Comparison of ENCODE assay signal across 21 cellular contexts in the genomic region with DNA sequence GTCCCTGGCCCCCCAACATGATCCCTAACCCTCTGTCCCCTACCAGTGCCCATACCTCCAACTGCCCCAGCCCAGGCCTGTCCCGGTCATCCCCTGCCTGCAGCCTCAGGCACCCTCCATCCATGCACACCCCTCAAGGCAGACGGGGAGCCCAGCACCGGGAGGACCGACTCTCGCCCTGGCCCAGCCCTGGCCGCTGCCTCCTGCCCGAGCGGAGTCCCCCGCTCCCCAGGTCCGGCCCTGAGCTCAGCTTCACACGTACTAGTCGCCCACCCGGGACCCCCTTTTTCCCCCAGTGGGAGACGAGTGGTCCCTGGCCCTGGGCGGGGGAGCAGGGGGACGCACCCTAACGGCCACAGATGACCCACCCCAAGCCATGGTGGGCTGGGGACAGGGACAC. TPM values are rescaled to one million over a fixed set of nuclear protein-coding genes. Genes with fewer than 3 reads are reported as not detected.
A peak's percentile ranks its signal among the peaks of the same experiment; 100 is the strongest.
DNase-seq lines count a peak whose midpoint lies in the region; ATAC-seq, FAIRE-seq and TF ChIP-seq lines count a peak whose summit lies in the region.
"Had no signal": no experiment of that assay in that cellular context is flagged by ENCODE, and none has a peak within 500 bp of the region (broad histone marks: within the 10 kb centered on the region; RNA-seq: fewer than 3 reads in every experiment).

No MANE protein-coding gene starts in this region.

- peaks cover 0 to 2% of the 10 kb centered on the region in 2 experiments for H3K36me3 ChIP-seq in endothelial cell of umbilical vein (ENCODE audit: control insufficient read depth in 2 of 2, extremely low read depth in 1 of 2, insufficient read depth in 2 of 2, low read length in 2 of 2)
- peaks cover 36% of the 10 kb centered on the region for H3K36me3 ChIP-seq in lower lobe of right lung
- peaks cover 0 to 78% (median 12%) of the 10 kb centered on the region in 6 donors for H3K36me3 ChIP-seq in spleen

- no peaks in the 10 kb centered on the region for H3K27me3 ChIP-seq in endothelial cell of umbilical vein (ENCODE audit: control insufficient read depth in 2 of 2, insufficient read depth in 2 of 2, low read length in 2 of 2)
- no peaks in the 10 kb centered on the region for H3K27me3 ChIP-seq in lower lobe of right lung (ENCODE audit: low read depth)
- no peaks in the 10 kb centered on the region for H3K27me3 ChIP-seq in spleen (replicated peaks in 1 of 7)

- H3K79me2 ChIP-seq in endothelial cell of umbilical vein (ENCODE audit: control insufficient read depth, insufficient read depth, low read length) = peaks cover 2% of the 10 kb centered on the region

- CTCF ChIA-PET in RWPE1 (lab: Yijun Ruan, JAX) (no interaction called here), endothelial cell of umbilical vein (lab: Charles Lee) (interaction anchor here (1.6 kb wide), 1 partner anchor 112 kb away, joined by 5 read pairs; no protein-coding TSS in a partner anchor)

- 77 to 91% (median 87%) methylated on average over 17 of the region's 17 CpGs for WGBS in spleen, 5 donors

- no peak for FAIRE-seq in endothelial cell of umbilical vein (lab: Jason Lieb, UNC)
- FAIRE-seq: endometrium had no signal

- dilution Hi-C loops in endothelial cell of umbilical vein (cut with MboI; ENCODE audit: extremely low pct_ligation_motif_present, low sequenced_read_pairs) = no loop called here

- H3K9me1 ChIP-seq in endothelial cell of umbilical vein (replicated peaks; ENCODE audit: control insufficient read depth, extremely low read depth, insufficient read depth, low read length) = no peaks in the 10 kb centered on the region

- peaks cover 54% of the 10 kb centered on the region for H3K4me1 ChIP-seq in endothelial cell of umbilical vein (ENCODE audit: control insufficient read depth, extremely low read depth, insufficient read depth, low read length)
- H3K4me1 ChIP-seq in lower lobe of right lung = peaks cover 48% of the 10 kb centered on the region
- H3K4me1 ChIP-seq in spleen = peaks cover 5 to 95% (median 47%) of the 10 kb centered on the region in 6 donors

- ATAC-seq in lower lobe of right lung (no peak), left colon (no peak)
- ATAC-seq: activated T-cell treated with anti-CD3 and anti-CD28 coated beads, Interleukin-2, amount 50 U/mL, for 72 hours; HCT116; naive thymus-derived CD8-positive, alpha-beta T cell had no signal

- H3K27ac ChIP-seq in RWPE1 = 0 out of 2 replicates have a peak overlapping the region, but pooled peaks have one; percentile 25
- peak overlapping the region; percentile 76 for H3K27ac ChIP-seq in endothelial cell of umbilical vein (ENCODE audit: insufficient read depth, low read depth, low read length)
- H3K27ac ChIP-seq in lower lobe of right lung = peak overlapping the region; percentile 81
- H3K27ac ChIP-seq in spleen = peak overlapping the region; percentile 13 to 89 (median 80)

- no peak for DNase-seq in RWPE1 (ENCODE audit: low spot score)
- DNase-seq in endothelial cell of umbilical vein (ENCODE audit: low read depth, low spot score) = no peak
- no peak for DNase-seq in lower lobe of right lung
- DNase-seq in spleen = peak; percentile 73
- DNase-seq in left colon = no peak
- DNase-seq in activated CD4-positive, alpha-beta T cell treated with anti-CD3 and anti-CD28 coated beads for 48 hours = no peak
- no peak for DNase-seq in GM13977 (ENCODE audit: low spot score)
- no peak for DNase-seq in NCI-H2196 treated with DMSO at 0.1 percent for 48 hours (lab: John Stamatoyannopoulos, UW; ENCODE audit: unreplicated experiment)
- DNase-seq: activated CD4-positive, CD25-positive, alpha-beta regulatory T cell; activated T-cell treated with anti-CD3 and anti-CD28 coated beads, Interleukin-2, amount 50 U/mL, for 72 hours; C1 segment of cervical spinal cord; hippocampal formation; Karpas-422; NCI-H1092 treated with DMSO at 0.1 percent for 48 hours; NCI-H2081; RPMI8226; stimulated activated CD4-positive, alpha-beta T cell treated with anti-CD3 and anti-CD28 coated beads, Interleukin-4, amount 100 ng/mL, for 4 hours; T1000 had no signal

- H3K4me3 ChIP-seq in endothelial cell of umbilical vein (replicated peaks in 1 of 3; ENCODE audit: insufficient read depth in 1 of 3, low read depth in 1 of 3, low read length in 3 of 3) = no peak overlapping the region
- peak overlapping the region; percentile 23 for H3K4me3 ChIP-seq in lower lobe of right lung
- H3K4me3 ChIP-seq in spleen = no peak overlapping the region

- no peak overlapping the region for H2AFZ ChIP-seq in endothelial cell of umbilical vein (ENCODE audit: low read depth, low read length)

- no peak for TF ChIP-seq POLR2A in endothelial cell of umbilical vein (IDR thresholded peaks at IDR 0.05; ENCODE audit: low read depth, low read length)
- no peak for TF ChIP-seq POLR2A in spleen (IDR thresholded peaks at IDR 0.05)

- in situ Hi-C loops in GM13977 (cut with MboI; ENCODE audit: low pct_unique_long_range_greater_than_20kb, low sequenced_read_pairs, unreplicated experiment) = no loop called here

- BruUV-seq in endothelial cell of umbilical vein (replicated peaks; lab: Mats Ljungman, UMichigan) = no TSS peak

- no peak overlapping the region for H3K4me2 ChIP-seq in endothelial cell of umbilical vein (ENCODE audit: insufficient read depth, low read length)

- TF ChIP-seq CTCF in RWPE1 (conservative IDR thresholded peaks at IDR 0.05; ENCODE audit: low read depth) (no peak), endothelial cell of umbilical vein (IDR thresholded peaks at IDR 0.05; ENCODE audit: extremely low read depth in 1 of 2, insufficient read depth in 1 of 2, low read depth in 1 of 2, low read length in 2 of 2) (no peak), lower lobe of right lung (IDR thresholded peaks at IDR 0.05) (no peak), spleen (IDR thresholded peaks at IDR 0.05 in 8 of 11, conservative IDR thresholded peaks at IDR 0.05 in 3 of 11) (no peak), GM13977 (IDR thresholded peaks at IDR 0.05; ENCODE audit: extremely low read depth, insufficient read depth, missing control alignments) (no peak)

- H4K20me1 ChIP-seq in endothelial cell of umbilical vein (replicated peaks; ENCODE audit: control insufficient read depth, extremely low read depth, insufficient read depth, low read length) = no peaks in the 10 kb centered on the region

- intact Hi-C loops in endothelial cell of umbilical vein (cut with micrococcal nuclease) = no loop called here
- intact Hi-C loops in lower lobe of right lung (cut with DNase I) = no loop called here
- intact Hi-C loops in spleen (cut with DNase I; ENCODE audit: low total_unique reads) = no loop called here
- intact Hi-C loops in left colon (cut with DNase I, micrococcal nuclease) = no loop called here

- H3K9me3 ChIP-seq in endothelial cell of umbilical vein (replicated peaks; ENCODE audit: control insufficient read depth, insufficient read depth, low read length) = no peaks in the 10 kb centered on the region
- no peaks in the 10 kb centered on the region for H3K9me3 ChIP-seq in lower lobe of right lung
- no peaks in the 10 kb centered on the region for H3K9me3 ChIP-seq in spleen

- POLR2A ChIA-PET in RWPE1 (lab: Yijun Ruan, JAX; ENCODE audit: low non-redundant PET) = no interaction called here
- POLR2A ChIA-PET in endothelial cell of umbilical vein (lab: Charles Lee) = no interaction called here

- no peak overlapping the region for H3K9ac ChIP-seq in endothelial cell of umbilical vein (replicated peaks; ENCODE audit: extremely low read depth, insufficient read depth, low read length)

TF ChIP-seq in endothelial cell of umbilical vein, 7 proteins besides CTCF, POLR2A, EP300 and RAD21:
- TF ChIP-seq MYC (IDR thresholded peaks at IDR 0.05; ENCODE audit: low read depth, low read length) (no peak), POLR2AphosphoS5 (IDR thresholded peaks at IDR 0.05; ENCODE audit: insufficient read depth, low read depth, low read length) (no peak), MAX (IDR thresholded peaks at IDR 0.05; ENCODE audit: insufficient read depth, insufficient read length) (no peak), JUN (IDR thresholded peaks at IDR 0.05; ENCODE audit: borderline replicate concordance, insufficient read depth, insufficient read length, low read depth) (no peak), GATA2 (IDR thresholded peaks at IDR 0.05; ENCODE audit: insufficient read depth, insufficient read length, low read depth, low read length) (no peak), EZH2 (IDR thresholded peaks at IDR 0.05; ENCODE audit: borderline replicate concordance, low read depth, low read length, severe bottlenecking) (no peak), FOS (IDR thresholded peaks at IDR 0.05; ENCODE audit: borderline replicate concordance, insufficient read depth, low read length) (no peak)

RNA-seq across cellular contexts. Expression of gene UBAC1, which starts 49.0 kb away (rescaled TPM):
- total RNA-seq in endothelial cell of umbilical vein (36.5 and 39.5 TPM in 2 replicates), lower lobe of right lung (40.3 TPM), spleen (10 to 100 TPM; 32.3 to 45.8 (median 34.0) TPM), left colon (10 to 100 TPM; 63.0 to 64.8 TPM)
- polyA plus RNA-seq in endothelial cell of umbilical vein (56.6 and 56.7 TPM in 2 replicates), spleen (10 to 100 TPM; 28.0 to 45.3 (median 35.0) TPM)
- polyA plus RNA-seq in endothelial cell of umbilical vein (2011; cell fraction: cytosol; rRNA removed) = 47.6 and 49.4 TPM in 2 replicates
- polyA plus RNA-seq in endothelial cell of umbilical vein (2011; cell fraction: nucleus; rRNA removed) = 73.5 and 74.6 TPM in 2 replicates
- 32.0 and 33.4 TPM in 2 replicates for polyA plus RNA-seq in endothelial cell of umbilical vein (2012)
- polyA minus RNA-seq in endothelial cell of umbilical vein = 33.8 and 40.7 TPM in 2 replicates
- polyA minus RNA-seq in endothelial cell of umbilical vein (2011; cell fraction: cytosol; rRNA and poly(A)+ RNA removed) = 29.9 TPM
- 9.7 and 10.6 TPM in 2 replicates for polyA minus RNA-seq in endothelial cell of umbilical vein (2011; cell fraction: nucleus; rRNA and poly(A)+ RNA removed)

Comparison
In these comparisons a context has a peak if more than half of its experiments do, and no peak if none do; other contexts are left out.
1. H3K27ac ChIP-seq: peak in every context shown above with its lines; median percentile 81 in lower lobe of right lung; 80 in spleen; 76 in endothelial cell of umbilical vein; 25 in RWPE1.